ENCODE assay signal across 17 cellular contexts in the genomic region with DNA sequence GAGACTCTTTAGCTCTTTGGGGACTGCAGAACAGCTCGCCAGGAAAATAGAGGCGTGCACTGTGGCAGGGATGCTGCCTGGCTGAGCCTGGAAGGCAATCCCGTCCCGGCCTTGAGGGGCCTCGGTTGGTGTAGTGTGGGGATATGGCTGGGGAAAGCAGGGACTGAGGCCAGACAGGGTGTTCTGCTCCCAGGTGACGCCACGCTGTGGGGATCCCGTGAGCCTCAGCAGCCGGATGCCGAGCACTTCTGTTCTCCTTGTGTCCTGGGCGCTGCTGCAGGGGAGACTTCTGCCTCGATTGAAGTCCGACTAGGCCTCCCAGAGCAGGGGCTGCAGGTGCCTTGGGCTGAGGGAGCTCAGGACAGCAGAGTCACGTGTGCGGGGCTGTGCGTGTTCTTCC.
"Had no signal": no experiment of that assay in that cellular context is flagged by ENCODE, and none has a peak within 500 bp of the region (broad histone marks: within the 10 kb centered on the region; RNA-seq: fewer than 3 reads in every experiment).

No MANE protein-coding gene starts in this region.

- H3K4me3 ChIP-seq: cardiac muscle cell, left lung, sigmoid colon, smooth muscle cell, thoracic aorta, upper lobe of right lung had no signal

- H3K9me3 Mint-ChIP-seq: activated naive CD4-positive, alpha-beta T cell treated with anti-CD3 and anti-CD28 coated beads, Interleukin-2, amount 10 ng/mL, durations not matched to agents 7 days and 5 days; activated T-cell treated with anti-CD3 and anti-CD28 coated beads, Interleukin-2, amount 50 U/mL, for 4 hours; immature natural killer cell; natural killer cell treated with Interleukin-12 subunit alpha and Interleukin-12 subunit beta and Interleukin-15 and Interleukin-18, amount 100 ng/mL, for 72 hours; stimulated activated naive B cell treated with anti-CD40 and anti-IgM and Interleukin-4, amounts not matched to agents 10 μg/mL and 1 μg/mL and 100 μg/mL, for 72 hours had no signal

- H3K4me1 ChIP-seq: foreskin keratinocyte had no signal

- H3K27me3 ChIP-seq: cardiac muscle cell, foreskin keratinocyte, left lung, sigmoid colon, upper lobe of right lung had no signal

- H3K4me1 Mint-ChIP-seq: activated naive CD4-positive, alpha-beta T cell treated with anti-CD3 and anti-CD28 coated beads, Interleukin-2, amount 10 ng/mL, durations not matched to agents 7 days and 5 days had no signal

- H3K27ac ChIP-seq: cardiac muscle cell, foreskin keratinocyte, left lung, sigmoid colon, thoracic aorta, upper lobe of right lung had no signal

- H3K36me3 ChIP-seq: cardiac muscle cell had no signal

- H3K27me3 Mint-ChIP-seq: activated naive CD4-positive, alpha-beta T cell treated with anti-CD3 and anti-CD28 coated beads, Interleukin-2, amount 10 ng/mL, durations not matched to agents 7 days and 5 days; natural killer cell treated with Interleukin-12 subunit alpha and Interleukin-12 subunit beta and Interleukin-15 and Interleukin-18, amount 100 ng/mL, for 72 hours; stimulated activated naive B cell treated with anti-CD40 and anti-IgM and Interleukin-4, amounts not matched to agents 10 μg/mL and 1 μg/mL and 100 μg/mL, for 72 hours had no signal

- H3K9me3 ChIP-seq: left lung, sigmoid colon, thoracic aorta, upper lobe of right lung had no signal

- H3K4me3 Mint-ChIP-seq: activated naive CD4-positive, alpha-beta T cell treated with anti-CD3 and anti-CD28 coated beads, Interleukin-2, amount 10 ng/mL, durations not matched to agents 7 days and 5 days; activated T-cell treated with anti-CD3 and anti-CD28 coated beads, Interleukin-2, amount 50 U/mL, for 4 hours; immature natural killer cell; natural killer cell treated with Interleukin-12 subunit alpha and Interleukin-12 subunit beta and Interleukin-15 and Interleukin-18, amount 100 ng/mL, for 72 hours; stimulated activated naive B cell treated with anti-CD40 and anti-IgM and Interleukin-4, amounts not matched to agents 10 μg/mL and 1 μg/mL and 100 μg/mL, for 72 hours had no signal

- H3K36me3 Mint-ChIP-seq: natural killer cell treated with Interleukin-12 subunit alpha and Interleukin-12 subunit beta and Interleukin-15 and Interleukin-18, amount 100 ng/mL, for 72 hours had no signal

- ATAC-seq: activated T-cell treated with anti-CD3 and anti-CD28 coated beads, Interleukin-2, amount 50 U/mL, for 4 hours; foreskin keratinocyte; natural killer cell treated with Interleukin-12 subunit alpha and Interleukin-12 subunit beta and Interleukin-15 and Interleukin-18, amount 100 ng/mL, for 72 hours had no signal

- DNase-seq: activated CD8-positive, alpha-beta memory T cell treated with anti-CD3 and anti-CD28 coated beads for 24 hours; activated CD8-positive, alpha-beta memory T cell treated with anti-CD3 and anti-CD28 coated beads, Interleukin-2, amount 50 U/mL, for 4 hours; activated naive CD4-positive, alpha-beta T cell treated with anti-CD3 and anti-CD28 coated beads, Interleukin-2, amount 10 ng/mL, durations not matched to agents 7 days and 5 days; activated T-cell treated with anti-CD3 and anti-CD28 coated beads, Interleukin-2, amount 50 U/mL, for 4 hours; effector CD8-positive, alpha-beta T cell; foreskin keratinocyte; immature natural killer cell; sigmoid colon; stimulated activated CD4-positive, alpha-beta T cell treated with anti-CD3 and anti-CD28 coated beads, Interleukin-15, amount 100 ng/mL, for 24 hours; stimulated activated naive B cell treated with anti-CD40 and anti-IgM and Interleukin-4, amounts not matched to agents 10 μg/mL and 1 μg/mL and 100 μg/mL, for 72 hours; T-helper 9 cell; upper lobe of right lung had no signal

- H3K27ac Mint-ChIP-seq: activated naive CD4-positive, alpha-beta T cell treated with anti-CD3 and anti-CD28 coated beads, Interleukin-2, amount 10 ng/mL, durations not matched to agents 7 days and 5 days had no signal
